11 cellular contexts compared by ENCODE assay signal in genomic region chr11:4704054-4704789, GRCh38. TPM values are rescaled to one million over a fixed set of nuclear protein-coding genes. Genes with fewer than 3 reads are reported as not detected.
DNase-seq lines count a peak whose midpoint lies in the region; ATAC-seq and TF ChIP-seq lines count a peak whose summit lies in the region.
"Had no signal": no experiment of that assay in that cellular context is flagged by ENCODE, and none has a peak within 500 bp of the region (broad histone marks: within the 10 kb centered on the region; RNA-seq: fewer than 3 reads in every experiment).

Gene MMP26 (plus strand): TSS chr11:4704784.

- intact Hi-C loops in sigmoid colon (cut with DNase I), result loop anchor here (10.0 kb wide), 1 partner anchor 121 kb away; the partner anchor contains the start of gene OR51F2

- H3K36me3 ChIP-seq in HUES64 (ENCODE audit: insufficient read depth, low read length) (no peaks in the 10 kb centered on the region), OCI-LY3 (replicated peaks; ENCODE audit: low read depth, low read length) (no peaks in the 10 kb centered on the region), sigmoid colon (no peaks in the 10 kb centered on the region)

- H3K4me3 ChIP-seq in HUES64 (ENCODE audit: low read length) (peak within 1 kb of the TSS; percentile 35), OCI-LY3 (ENCODE audit: low read length) (0 out of 2 replicates have a peak within 1 kb of the TSS, but pooled peaks have one; percentile 2), sigmoid colon (no peak within 1 kb of the TSS)

- peak within 1 kb of the TSS; percentile 8; the same call in 1 of the 2 replicates for H3K9ac ChIP-seq in HUES64 (ENCODE audit: low read depth, low read length)
- no peak within 1 kb of the TSS; the same call in 1 of the 2 replicates for H3K9ac ChIP-seq in OCI-LY3 (ENCODE audit: low read length)

- no peak for TF ChIP-seq EP300 in sigmoid colon (IDR thresholded peaks at IDR 0.05)

- H3K9me3 ChIP-seq in HUES64 (ENCODE audit: insufficient read depth, low read depth, low read length) (no peaks in the 10 kb centered on the region), OCI-LY3 (ENCODE audit: insufficient read depth, low read length) (no peaks in the 10 kb centered on the region), sigmoid colon (no peaks in the 10 kb centered on the region)

- peak within 1 kb of the TSS; percentile 53 for H3K4me2 ChIP-seq in OCI-LY3 (ENCODE audit: low read length)

- no peaks in the 10 kb centered on the region for H3K27me3 ChIP-seq in HUES64 (ENCODE audit: insufficient read depth, low read length)
- no peaks in the 10 kb centered on the region for H3K27me3 ChIP-seq in OCI-LY3 (ENCODE audit: low read depth, low read length)
- no peaks in the 10 kb centered on the region for H3K27me3 ChIP-seq in sigmoid colon

- H3K4me1 ChIP-seq in HUES64 (ENCODE audit: insufficient read depth, low read length) (peaks cover 20% of the 10 kb centered on the region), OCI-LY3 (ENCODE audit: low read length) (peaks cover 27% of the 10 kb centered on the region), sigmoid colon (peaks cover 0 to 32% (median 12%) of the 10 kb centered on the region in 4 donors)

- TF ChIP-seq CTCF in OCI-LY3 (IDR thresholded peaks at IDR 0.05; ENCODE audit: low read depth, low read length) (no peak), sigmoid colon (IDR thresholded peaks at IDR 0.05) (no peak)

- H3K79me2 ChIP-seq in OCI-LY3 (ENCODE audit: low read length), result no peaks in the 10 kb centered on the region

- peak within 1 kb of the TSS; percentile 84 for H2AFZ ChIP-seq in OCI-LY3 (ENCODE audit: low read depth, low read length)

- 30% methylated on average over 5 of the region's 5 CpGs for WGBS in HUES64
- 14 to 41% methylated on average over 5 of the region's 5 CpGs for WGBS in sigmoid colon, 2 donors

- DNase-seq in sigmoid colon, result no peak
- DNase-seq in activated CD4-positive, alpha-beta T cell treated with anti-CD3 and anti-CD28 coated beads, Interleukin-2, amount 50 U/mL, for 1 hour, result no peak
- no peak for DNase-seq in activated effector memory CD4-positive, alpha-beta T cell treated with anti-CD3 and anti-CD28 coated beads, Interleukin-2, amount 50 U/mL, for 16 hours
- DNase-seq: activated effector memory CD4-positive, alpha-beta T cell treated with Interleukin-2 at 50 U/mL for 16 hours; T-helper 1 cell had no signal

- peak; percentile 50 for ATAC-seq in GM21447 (IDR thresholded peaks at IDR 0.05; ENCODE audit: unreplicated experiment)
- no peak for ATAC-seq in GM18511 (IDR thresholded peaks at IDR 0.05; ENCODE audit: unreplicated experiment)
- no peak for ATAC-seq in HG02884 (IDR thresholded peaks at IDR 0.05; ENCODE audit: unreplicated experiment)

- H3K27ac ChIP-seq in HUES64 (ENCODE audit: low read depth, low read length) (peak within 1 kb of the TSS; percentile 70), OCI-LY3 (ENCODE audit: low read length) (peak within 1 kb of the TSS; percentile 52), sigmoid colon (peak within 1 kb of the TSS in 3 of 4 donors; percentile 6 to 44 (median 11))

- no peaks in the 10 kb centered on the region for H4K20me1 ChIP-seq in OCI-LY3 (ENCODE audit: insufficient read depth, low read length)

- no peak for TF ChIP-seq POLR2A in sigmoid colon (IDR thresholded peaks at IDR 0.05)

RNA-seq across cellular contexts. Expression of gene MMP26, which starts in this region (rescaled TPM):
- polyA plus RNA-seq in HUES64 (2013, experiment 1 of 2), result not detected
- polyA plus RNA-seq in HUES64 (2013, experiment 2 of 2), result not detected
- total RNA-seq in sigmoid colon, result not detected
- polyA plus RNA-seq in sigmoid colon, result not detected
- total RNA-seq: endothelial cell of umbilical vein had no signal
- polyA plus RNA-seq: endothelial cell of umbilical vein had no signal

Comparison
In these comparisons a context has a peak if more than half of its experiments do, and no peak if none do; other contexts are left out.
1. H3K27ac ChIP-seq: peak in every context shown above with its lines; median percentile 70 in HUES64; 52 in OCI-LY3; 11 in sigmoid colon.
2. H3K4me3 ChIP-seq: peak in HUES64 (single experiment) and OCI-LY3 (single experiment); none in sigmoid colon (0 of 4).